ENCODE assay signal across 8 cellular contexts in genomic region chr15:75299311-75299688, GRCh38. TPM values are rescaled to one million over a fixed set of nuclear protein-coding genes. Genes with fewer than 3 reads are reported as not detected.
DNase-seq lines count a peak whose midpoint lies in the region; ATAC-seq and TF ChIP-seq lines count a peak whose summit lies in the region.
"Not testable (repeated sequence)": the region's sequence is repeated elsewhere in the genome, so short reads cannot be mapped to it uniquely, and the experiment has no call there.

No MANE protein-coding gene starts in this region.

- not testable (repeated sequence) for H3K4me3 ChIP-seq in esophagus muscularis mucosa

- H3K36me3 ChIP-seq in esophagus muscularis mucosa: not testable (repeated sequence)

- peaks cover 0 to 11% (median 0%) of the 10 kb centered on the region in 4 donors for H3K27me3 ChIP-seq in esophagus muscularis mucosa

- not testable (repeated sequence) for H3K4me3 Mint-ChIP-seq in activated naive CD4-positive, alpha-beta T cell treated with anti-CD3 and anti-CD28 coated beads for 36 hours

- H3K27ac Mint-ChIP-seq in activated naive CD4-positive, alpha-beta T cell treated with anti-CD3 and anti-CD28 coated beads for 36 hours: not testable (repeated sequence)

- 0% methylated on average over 2 of the region's 6 CpGs for WGBS in esophagus muscularis mucosa

- H3K27ac ChIP-seq in esophagus muscularis mucosa (replicated peaks in 1 of 4): not testable (repeated sequence)

- not testable (repeated sequence) for H3K9me3 ChIP-seq in esophagus muscularis mucosa

- CTCF ChIA-PET in activated naive CD4-positive, alpha-beta T cell treated with anti-CD3 and anti-CD28 coated beads for 36 hours (lab: Charles Lee): not testable (repeated sequence)

- not testable (repeated sequence) for H3K4me1 Mint-ChIP-seq in activated naive CD4-positive, alpha-beta T cell treated with anti-CD3 and anti-CD28 coated beads for 36 hours (ENCODE audit: low read depth)

- intact Hi-C loops in activated naive CD4-positive, alpha-beta T cell treated with anti-CD3 and anti-CD28 coated beads for 36 hours (cut with micrococcal nuclease); esophagus muscularis mucosa (cut with DNase I): not testable (repeated sequence)

- not testable (repeated sequence) for H3K27me3 Mint-ChIP-seq in activated naive CD4-positive, alpha-beta T cell treated with anti-CD3 and anti-CD28 coated beads for 36 hours (ENCODE audit: low read depth)

- TF ChIP-seq CTCF in LNCAP (IDR thresholded peaks at IDR 0.05) (peak; percentile 47), esophagus muscularis mucosa (IDR thresholded peaks at IDR 0.05) (peak; percentile 22 to 52 (median 37))

- not testable (repeated sequence) for TF ChIP-seq POLR2A in esophagus muscularis mucosa (IDR thresholded peaks at IDR 0.05; ENCODE audit: low read depth)

- H3K9me3 Mint-ChIP-seq in activated naive CD4-positive, alpha-beta T cell treated with anti-CD3 and anti-CD28 coated beads for 36 hours: not testable (repeated sequence)

- H3K36me3 Mint-ChIP-seq in activated naive CD4-positive, alpha-beta T cell treated with anti-CD3 and anti-CD28 coated beads for 36 hours (ENCODE audit: low read depth): not testable (repeated sequence)

- ATAC-seq in GM18502 (IDR thresholded peaks at IDR 0.05; ENCODE audit: poor library complexity, unreplicated experiment): peak; percentile 54

- not testable (repeated sequence) for H3K4me1 ChIP-seq in esophagus muscularis mucosa

- not testable (repeated sequence) for TF ChIP-seq EP300 in esophagus muscularis mucosa (IDR thresholded peaks at IDR 0.05)

- DNase-seq in activated CD4-positive, alpha-beta T cell treated with anti-CD3 and anti-CD28 coated beads for 48 hours: peak; percentile 75
- peak; percentile 75 for DNase-seq in activated naive CD4-positive, alpha-beta T cell treated with anti-CD3 and anti-CD28 coated beads for 36 hours
- not testable (repeated sequence) for DNase-seq in esophagus muscularis mucosa (ENCODE audit: extremely low spot score)
- DNase-seq in mucosa of gallbladder (ENCODE audit: low spot score) (peak; percentile 47), ureter (ENCODE audit: low spot score) (peak; percentile 60)
- peak; percentile 71 to 74 for DNase-seq in stimulated activated CD4-positive, alpha-beta T cell treated with anti-CD3 and anti-CD28 coated beads, Interleukin-2, amount 100 ng/mL, for 24 hours

RNA-seq across cellular contexts. Expression of gene GOLGA6D, which starts 16.7 kb away (rescaled TPM):
- not detected for total RNA-seq in activated naive CD4-positive, alpha-beta T cell treated with anti-CD3 and anti-CD28 coated beads for 36 hours
- not detected for total RNA-seq in esophagus muscularis mucosa
- 0.12 TPM for total RNA-seq in mucosa of gallbladder
- total RNA-seq in ureter: not detected

RNA-seq across cellular contexts. Expression of gene COMMD4, which starts 36.6 kb away (rescaled TPM):
- 10 to 100 TPM; 65.8 to 70.4 TPM for total RNA-seq in activated naive CD4-positive, alpha-beta T cell treated with anti-CD3 and anti-CD28 coated beads for 36 hours
- total RNA-seq in esophagus muscularis mucosa: 10 to 100 TPM; 32.0 to 73.0 (median 50.6) TPM
- total RNA-seq in mucosa of gallbladder: 57.6 TPM
- 53.0 TPM for total RNA-seq in ureter

RNA-seq across cellular contexts. Expression of gene GOLGA6C, which starts 41.2 kb away (rescaled TPM):
- under 1 TPM in 1 of 2 experiments, not detected in 1; 0.10 TPM for total RNA-seq in activated naive CD4-positive, alpha-beta T cell treated with anti-CD3 and anti-CD28 coated beads for 36 hours
- not detected for total RNA-seq in esophagus muscularis mucosa
- total RNA-seq in mucosa of gallbladder: not detected
- not detected for total RNA-seq in ureter

RNA-seq across cellular contexts. Expression of gene NEIL1, which starts 47.5 kb away (rescaled TPM):
- 1 to 10 TPM; 4.0 to 5.6 TPM for total RNA-seq in activated naive CD4-positive, alpha-beta T cell treated with anti-CD3 and anti-CD28 coated beads for 36 hours
- 10 to 100 TPM; 14.1 to 37.0 (median 15.7) TPM for total RNA-seq in esophagus muscularis mucosa
- total RNA-seq in mucosa of gallbladder: 67.7 TPM
- total RNA-seq in ureter: 44.9 TPM
